ENCODE assay signal across 23 cellular contexts in the genomic region with DNA sequence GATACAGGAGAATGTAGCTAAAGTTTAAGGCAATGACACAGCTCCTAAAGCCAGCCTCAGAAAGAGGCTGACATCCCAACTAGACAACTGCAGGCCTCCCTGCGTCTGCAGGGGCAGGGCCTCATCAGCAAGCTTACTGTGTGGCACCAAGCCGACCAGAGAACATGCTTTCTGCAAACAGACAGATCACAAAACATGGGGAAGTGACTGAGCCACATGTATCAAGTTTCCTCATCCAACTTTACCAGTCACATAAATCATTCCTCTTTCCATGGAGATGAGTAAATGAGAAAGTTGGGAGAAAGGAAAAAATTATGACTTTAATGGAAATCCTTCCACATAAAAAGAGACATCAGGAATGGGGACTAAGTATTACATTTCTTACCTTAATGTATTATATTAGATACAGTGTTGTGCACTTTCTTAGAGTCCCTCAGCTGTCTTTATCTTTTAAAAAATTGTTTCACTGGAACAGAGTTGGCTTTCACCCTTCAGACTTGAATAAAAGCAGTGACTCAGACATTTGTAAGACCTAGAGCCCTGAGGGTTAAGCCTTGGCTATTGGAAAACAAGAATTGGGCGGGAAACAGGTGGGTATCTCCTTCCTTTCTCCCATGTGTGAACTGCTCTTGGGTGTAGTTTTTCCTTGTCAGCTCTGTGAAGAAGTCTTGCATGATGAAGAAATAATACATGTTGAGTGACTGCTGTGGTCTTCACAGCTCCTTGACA.
DNase-seq lines count a peak whose midpoint lies in the region; ATAC-seq, FAIRE-seq and TF ChIP-seq lines count a peak whose summit lies in the region.
"Had no signal": no experiment of that assay in that cellular context is flagged by ENCODE, and none has a peak within 500 bp of the region (broad histone marks: within the 10 kb centered on the region; RNA-seq: fewer than 3 reads in every experiment).

No MANE protein-coding gene starts in this region.

- H3K36me3 Mint-ChIP-seq in activated CD8-positive, alpha-beta T cell treated with anti-CD3 and anti-CD28 coated beads, Interleukin-2, amount 10 ng/mL, durations not matched to agents 7 days and 5 days (ENCODE audit: low read depth) = no peaks in the 10 kb centered on the region
- H3K36me3 Mint-ChIP-seq: naive thymus-derived CD8-positive, alpha-beta T cell had no signal

- dilution Hi-C loops in keratinocyte (cut with MboI; ENCODE audit: extremely low pct_ligation_motif_present, low sequenced_read_pairs) = no loop called here

- H3K27me3 Mint-ChIP-seq in activated CD8-positive, alpha-beta T cell treated with anti-CD3 and anti-CD28 coated beads, Interleukin-2, amount 10 ng/mL, durations not matched to agents 7 days and 5 days (ENCODE audit: low read depth) = peaks cover 7% of the 10 kb centered on the region
- H3K27me3 Mint-ChIP-seq: naive thymus-derived CD8-positive, alpha-beta T cell had no signal

- H3K9me1 ChIP-seq in keratinocyte (ENCODE audit: control insufficient read depth, extremely low read depth, insufficient read depth, low read length) = no peaks in the 10 kb centered on the region

- H3K9me3 Mint-ChIP-seq in activated CD8-positive, alpha-beta T cell treated with anti-CD3 and anti-CD28 coated beads, Interleukin-2, amount 10 ng/mL, durations not matched to agents 7 days and 5 days (ENCODE audit: insufficient read depth) = no peaks in the 10 kb centered on the region
- H3K9me3 Mint-ChIP-seq: T-helper 2 cell treated with Interferon-gamma antibody and Interleukin-4, amounts not matched to agents 5 μg/mL and 100 μg/mL, for 36 hours had no signal

- 91% methylated on average over 3 of the region's 3 CpGs for whole genome bisulfite sequencing in SK-N-SH (ENCODE audit: low lambda C conversion rate)
- WGBS in sigmoid colon, 2 donors = 73 to 80% methylated on average over 3 of the region's 3 CpGs

- no peak for TF ChIP-seq POLR2A in sigmoid colon (IDR thresholded peaks at IDR 0.05)

- H3K4me2 ChIP-seq in SK-N-SH (no peak overlapping the region), keratinocyte (ENCODE audit: control insufficient read depth, extremely low read depth, insufficient read depth, low read depth, low read length) (peak overlapping the region; percentile 39)

- peak; percentile 94 for FAIRE-seq in keratinocyte (lab: Jason Lieb, UNC)
- FAIRE-seq: endometrium, HepG2 had no signal

- H3K36me3 ChIP-seq in SK-N-SH (replicated peaks in 1 of 2; ENCODE audit: control insufficient read depth in 1 of 2, insufficient read depth in 2 of 2, low read length in 1 of 2) = no peaks in the 10 kb centered on the region
- H3K36me3 ChIP-seq in keratinocyte (ENCODE audit: control insufficient read depth in 2 of 2, extremely low read depth in 1 of 2, insufficient read depth in 2 of 2, low read length in 2 of 2) = no peaks in the 10 kb centered on the region
- H3K36me3 ChIP-seq in sigmoid colon = no peaks in the 10 kb centered on the region
- H3K36me3 ChIP-seq: stomach, uterus had no signal

- no peak overlapping the region for H3K4me3 ChIP-seq in SK-N-SH (ENCODE audit: low read depth in 2 of 2, low read length in 1 of 2)
- H3K4me3 ChIP-seq in keratinocyte (ENCODE audit: control insufficient read depth in 2 of 3, extremely low read depth in 1 of 3, insufficient read depth in 2 of 3, low read depth in 1 of 3, low read length in 3 of 3) = no peak overlapping the region
- no peak overlapping the region for H3K4me3 ChIP-seq in sigmoid colon
- H3K4me3 ChIP-seq: lung, psoas muscle, stomach, uterus had no signal

- H3K4me1 ChIP-seq in SK-N-SH (ENCODE audit: control insufficient read depth in 1 of 2, insufficient read depth in 2 of 2, low read depth in 1 of 2, low read length in 1 of 2) = peaks cover 0 to 2% of the 10 kb centered on the region in 2 experiments; a peak in 1 of 4 replicates
- H3K4me1 ChIP-seq in keratinocyte (ENCODE audit: control insufficient read depth, extremely low read depth, insufficient read depth, low read length) = peaks cover 15% of the 10 kb centered on the region
- H3K4me1 ChIP-seq in sigmoid colon = no peaks in the 10 kb centered on the region
- H3K4me1 ChIP-seq: Caco-2, psoas muscle, stomach, uterus had no signal

- POLR2A ChIA-PET in SK-N-SH (lab: Yijun Ruan, JAX) = no interaction called here
- POLR2A ChIA-PET in activated CD8-positive, alpha-beta T cell treated with anti-CD3 and anti-CD28 coated beads, Interleukin-2, amount 10 ng/mL, durations not matched to agents 7 days and 5 days (lab: Charles Lee) = no interaction called here

- H3K4me3 Mint-ChIP-seq in activated CD8-positive, alpha-beta T cell treated with anti-CD3 and anti-CD28 coated beads, Interleukin-2, amount 10 ng/mL, durations not matched to agents 7 days and 5 days = no peak overlapping the region
- H3K4me3 Mint-ChIP-seq: naive thymus-derived CD8-positive, alpha-beta T cell; T-helper 2 cell treated with Interferon-gamma antibody and Interleukin-4, amounts not matched to agents 5 μg/mL and 100 μg/mL, for 36 hours had no signal

- no peak for ATAC-seq in activated CD8-positive, alpha-beta T cell treated with anti-CD3 and anti-CD28 coated beads, Interleukin-2, amount 10 ng/mL, durations not matched to agents 7 days and 5 days
- ATAC-seq: HepG2; naive thymus-derived CD8-positive, alpha-beta T cell; psoas muscle had no signal

- H3F3A ChIP-seq in SK-N-SH (replicated peaks; ENCODE audit: insufficient read depth) = no peaks in the 10 kb centered on the region

- no peak overlapping the region for H3K27ac Mint-ChIP-seq in activated CD8-positive, alpha-beta T cell treated with anti-CD3 and anti-CD28 coated beads, Interleukin-2, amount 10 ng/mL, durations not matched to agents 7 days and 5 days
- H3K27ac Mint-ChIP-seq: naive thymus-derived CD8-positive, alpha-beta T cell; T-helper 2 cell treated with Interferon-gamma antibody and Interleukin-4, amounts not matched to agents 5 μg/mL and 100 μg/mL, for 36 hours had no signal

- H3K9ac ChIP-seq in SK-N-SH = no peak overlapping the region
- H3K9ac ChIP-seq in keratinocyte (ENCODE audit: control insufficient read depth, extremely low read depth, insufficient read depth, low read length) = no peak overlapping the region

- H3K79me2 ChIP-seq in SK-N-SH (ENCODE audit: insufficient read depth) (no peaks in the 10 kb centered on the region), keratinocyte (ENCODE audit: control insufficient read depth, insufficient read depth, low read length) (no peaks in the 10 kb centered on the region)

- H4K20me1 ChIP-seq in SK-N-SH (ENCODE audit: insufficient read depth) (no peaks in the 10 kb centered on the region), keratinocyte (ENCODE audit: control insufficient read depth, extremely low read depth, insufficient read depth, low read length) (no peaks in the 10 kb centered on the region)

- no peaks in the 10 kb centered on the region for H3K9me3 ChIP-seq in SK-N-SH
- H3K9me3 ChIP-seq in keratinocyte (ENCODE audit: control insufficient read depth, low read depth, low read length) = no peaks in the 10 kb centered on the region
- H3K9me3 ChIP-seq in sigmoid colon = no peaks in the 10 kb centered on the region
- H3K9me3 ChIP-seq: Caco-2, psoas muscle, stomach, uterus had no signal

- intact Hi-C loops in sigmoid colon (cut with DNase I) = no loop called here

- H2AFZ ChIP-seq in SK-N-SH (ENCODE audit: low read depth) (no peak overlapping the region), keratinocyte (ENCODE audit: control insufficient read depth, low read length) (peak overlapping the region; percentile 34)

- H3K4me1 Mint-ChIP-seq in activated CD8-positive, alpha-beta T cell treated with anti-CD3 and anti-CD28 coated beads, Interleukin-2, amount 10 ng/mL, durations not matched to agents 7 days and 5 days (ENCODE audit: low read depth) = no peaks in the 10 kb centered on the region

- no peaks in the 10 kb centered on the region for H3K27me3 ChIP-seq in SK-N-SH (ENCODE audit: insufficient read depth)
- H3K27me3 ChIP-seq in keratinocyte (ENCODE audit: control insufficient read depth, extremely low read depth, insufficient read depth, low read length) = no peaks in the 10 kb centered on the region
- H3K27me3 ChIP-seq in sigmoid colon = no peaks in the 10 kb centered on the region
- H3K27me3 ChIP-seq: stomach, uterus had no signal

- no peak for TF ChIP-seq CTCF in SK-N-SH (IDR thresholded peaks at IDR 0.05)
- no peak for TF ChIP-seq CTCF in keratinocyte (optimal IDR thresholded peaks at IDR 0.05 in 1 of 3, IDR thresholded peaks at IDR 0.05 in 1 of 3, conservative IDR thresholded peaks at IDR 0.05 in 1 of 3; ENCODE audit: extremely low read depth in 1 of 3, insufficient read depth in 2 of 3, low read length in 3 of 3)
- no peak for TF ChIP-seq CTCF in sigmoid colon (IDR thresholded peaks at IDR 0.05)

- TF ChIP-seq RAD21 in SK-N-SH (IDR thresholded peaks at IDR 0.05; ENCODE audit: low read length) = no peak

- TF ChIP-seq EP300 in SK-N-SH (IDR thresholded peaks at IDR 0.05; ENCODE audit: borderline replicate concordance in 1 of 2, low read depth in 1 of 2, low read length in 1 of 2) (no peak), sigmoid colon (IDR thresholded peaks at IDR 0.05) (no peak)

- CTCF ChIA-PET in SK-N-SH (lab: Yijun Ruan, JAX) = interaction anchor here (0.8 kb wide), 1 partner anchor 188 kb away, joined by 3 read pairs; no protein-coding TSS in a partner anchor
- CTCF ChIA-PET in activated CD8-positive, alpha-beta T cell treated with anti-CD3 and anti-CD28 coated beads, Interleukin-2, amount 10 ng/mL, durations not matched to agents 7 days and 5 days (lab: Charles Lee) = no interaction called here

- DNase-seq in DMS153 (lab: John Stamatoyannopoulos, UW) (peak; percentile 65), HT1080 (ENCODE audit: low read depth) (peak; percentile 60), SK-N-SH (no peak), keratinocyte (ENCODE audit: low read depth, low spot score) (peak; percentile 23), sigmoid colon (no peak), activated gamma-delta T cell (lab: John Stamatoyannopoulos, UW) (no peak), glomerular visceral epithelial cell (ENCODE audit: extremely low spot score) (no peak)
- DNase-seq in activated CD8-positive, alpha-beta T cell treated with anti-CD3 and anti-CD28 coated beads, Interleukin-2, amount 10 ng/mL, durations not matched to agents 7 days and 5 days = no peak
- DNase-seq: activated CD4-positive, alpha-beta T cell treated with anti-CD3 and anti-CD28 coated beads for 1 hour; activated CD8-positive, alpha-beta memory T cell treated with anti-CD3 and anti-CD28 coated beads, Interleukin-2, amount 50 U/mL, for 4 hours; activated gamma-delta T cell treated with Interleukin-2 at 50 U/mL for 16 hours; aorta; Caco-2; naive thymus-derived CD8-positive, alpha-beta T cell; NCI-H345; psoas muscle; stimulated activated CD4-positive, alpha-beta T cell treated with anti-CD3 and anti-CD28 coated beads, Interleukin-15, amount 100 ng/mL, for 24 hours; stomach; uterus had no signal

- no peak overlapping the region for H3K27ac ChIP-seq in SK-N-SH (ENCODE audit: low read depth in 2 of 2, low read length in 1 of 2)
- H3K27ac ChIP-seq in keratinocyte (ENCODE audit: control insufficient read depth, insufficient read depth, low read length) = no peak overlapping the region
- H3K27ac ChIP-seq in sigmoid colon = no peak overlapping the region
- H3K27ac ChIP-seq: psoas muscle, stomach, uterus had no signal

- no peaks in the 10 kb centered on the region for H3K9me2 ChIP-seq in SK-N-SH

Comparison
In these comparisons a context has a peak if more than half of its experiments do, and no peak if none do; other contexts are left out.
1. DNase-seq: peak in DMS153 (single experiment), HT1080 (single experiment) and keratinocyte (single experiment); none in SK-N-SH (single experiment), sigmoid colon (single experiment), activated gamma-delta T cell (single experiment), glomerular visceral epithelial cell (single experiment) and activated CD8-positive, alpha-beta T cell treated with anti-CD3 and anti-CD28 coated beads, Interleukin-2, amount 10 ng/mL, durations not matched to agents 7 days and 5 days (single experiment).